8 cellular contexts compared by ENCODE assay signal in genomic region chr16:56450275-56450889, GRCh38. TPM values are rescaled to one million over a fixed set of nuclear protein-coding genes. Genes with fewer than 3 reads are reported as not detected.
A peak's percentile ranks its signal among the peaks of the same experiment; 100 is the strongest.
DNase-seq lines count a peak whose midpoint lies in the region; ATAC-seq and TF ChIP-seq lines count a peak whose summit lies in the region.

No MANE protein-coding gene starts in this region.

- no TSS peak for BruUV-seq in A673 (replicated peaks; lab: Mats Ljungman, UMichigan)

- H3K27me3 Mint-ChIP-seq in activated T-helper 2 cell treated with anti-CD3 and anti-CD28 coated beads, Interferon-gamma antibody, Interleukin-2, Interleukin-4, amounts not matched to agents 10 μg/mL and 5 μg/mL and 100 μg/mL, durations not matched to agents 14 hours and 24 hours and 36 hours (ENCODE audit: low read depth) = no peaks in the 10 kb centered on the region

- CTCF ChIA-PET in A673 (lab: Charles Lee) = no interaction called here

- H3K36me3 ChIP-seq in A673 (ENCODE audit: insufficient read depth, low read length, poor library complexity, severe bottlenecking) (peaks cover 43% of the 10 kb centered on the region), iPS-18a (ENCODE audit: control insufficient read depth, low read depth, low read length) (peaks cover 41% of the 10 kb centered on the region), stomach smooth muscle (ENCODE audit: control insufficient read depth in 2 of 2, insufficient read depth in 2 of 2, low read length in 2 of 2) (peaks cover 8 to 12% of the 10 kb centered on the region in 2 donors)

- peak overlapping the region; percentile 90 for H3K27ac ChIP-seq in A673 (ENCODE audit: low read depth, low read length, poor library complexity, severe bottlenecking)
- H3K27ac ChIP-seq in iPS-18a (ENCODE audit: low read length) = no peak overlapping the region
- H3K27ac ChIP-seq in stomach smooth muscle (ENCODE audit: low read length) = no peak overlapping the region

- POLR2A ChIA-PET in A673 (lab: Charles Lee; ENCODE audit: low non-redundant PET) = no interaction called here

- no peaks in the 10 kb centered on the region for H3K27me3 ChIP-seq in A673 (replicated peaks; ENCODE audit: insufficient read depth, low read depth, low read length, poor library complexity)
- no peaks in the 10 kb centered on the region for H3K27me3 ChIP-seq in iPS-18a (ENCODE audit: control insufficient read depth, insufficient read depth, low read length)
- no peaks in the 10 kb centered on the region for H3K27me3 ChIP-seq in stomach smooth muscle (ENCODE audit: control insufficient read depth in 1 of 2, insufficient read depth in 2 of 2, low read length in 2 of 2)

- peaks cover 75% of the 10 kb centered on the region for H3K36me3 Mint-ChIP-seq in activated T-helper 2 cell treated with anti-CD3 and anti-CD28 coated beads, Interferon-gamma antibody, Interleukin-2, Interleukin-4, amounts not matched to agents 10 μg/mL and 5 μg/mL and 100 μg/mL, durations not matched to agents 14 hours and 24 hours and 36 hours (ENCODE audit: low read depth)

- H3K4me1 ChIP-seq in A673 (ENCODE audit: insufficient read depth, low read length, poor library complexity, severe bottlenecking) (peaks cover 38% of the 10 kb centered on the region), iPS-18a (ENCODE audit: control insufficient read depth, low read depth, low read length) (peaks cover 4% of the 10 kb centered on the region), stomach smooth muscle (ENCODE audit: control insufficient read depth, insufficient read depth, low read length) (peaks cover 12% of the 10 kb centered on the region)

- peaks cover 46% of the 10 kb centered on the region for H3K4me1 Mint-ChIP-seq in activated T-helper 2 cell treated with anti-CD3 and anti-CD28 coated beads, Interferon-gamma antibody, Interleukin-2, Interleukin-4, amounts not matched to agents 10 μg/mL and 5 μg/mL and 100 μg/mL, durations not matched to agents 14 hours and 24 hours and 36 hours (ENCODE audit: low read depth)

- intact Hi-C loops in A673 (cut with micrococcal nuclease; ENCODE audit: unreplicated experiment) = no loop called here
- intact Hi-C loops in activated T-helper 2 cell treated with anti-CD3 and anti-CD28 coated beads, Interferon-gamma antibody, Interleukin-2, Interleukin-4, amounts not matched to agents 10 μg/mL and 5 μg/mL and 100 μg/mL, durations not matched to agents 14 hours and 24 hours and 36 hours (cut with micrococcal nuclease) = loop anchor here (5.0 kb wide), 3 partner anchors 72 to 737 kb away; partner anchors contain the start of genes BBS2, MT1X, PSME3IP1 and RSPRY1

- H3K4me3 Mint-ChIP-seq in activated T-helper 2 cell treated with anti-CD3 and anti-CD28 coated beads, Interferon-gamma antibody, Interleukin-2, Interleukin-4, amounts not matched to agents 10 μg/mL and 5 μg/mL and 100 μg/mL, durations not matched to agents 14 hours and 24 hours and 36 hours (ENCODE audit: low read depth) = peak overlapping the region; percentile 97

- no peak for TF ChIP-seq CTCF in A673 (conservative IDR thresholded peaks at IDR 0.05; ENCODE audit: low read depth, low read length)

- DNase-seq in A673 (ENCODE audit: low spot score) = no peak
- no peak for DNase-seq in activated T-helper 2 cell treated with anti-CD3 and anti-CD28 coated beads, Interferon-gamma antibody, Interleukin-2, Interleukin-4, amounts not matched to agents 10 μg/mL and 5 μg/mL and 100 μg/mL, durations not matched to agents 14 hours and 24 hours and 36 hours (ENCODE audit: low spot score)
- DNase-seq in 8988T = no peak
- no peak for DNase-seq in cerebellar cortex (ENCODE audit: low spot score)

- H3K4me3 ChIP-seq in A673 (ENCODE audit: low read depth, low read length, poor library complexity, severe bottlenecking) (peak overlapping the region; percentile 81), iPS-18a (ENCODE audit: low read length) (peak overlapping the region; percentile 97), stomach smooth muscle (ENCODE audit: low read length in 2 of 2) (peak overlapping the region; percentile 92 to 98)

- peak; percentile 1 for ATAC-seq in GM19438 (IDR thresholded peaks at IDR 0.05; ENCODE audit: low read depth, unreplicated experiment)
- no peak for ATAC-seq in GM21529 (IDR thresholded peaks at IDR 0.05; ENCODE audit: unreplicated experiment)

- no peaks in the 10 kb centered on the region for H3K9me3 ChIP-seq in A673 (ENCODE audit: low read depth, low read length, poor library complexity, severe bottlenecking)
- H3K9me3 ChIP-seq in iPS-18a (ENCODE audit: control insufficient read depth, low read depth, low read length) = no peaks in the 10 kb centered on the region
- H3K9me3 ChIP-seq in stomach smooth muscle (ENCODE audit: control insufficient read depth in 2 of 2, low read length in 2 of 2) = no peaks in the 10 kb centered on the region

- peak overlapping the region; percentile 95 for H3K27ac Mint-ChIP-seq in activated T-helper 2 cell treated with anti-CD3 and anti-CD28 coated beads, Interferon-gamma antibody, Interleukin-2, Interleukin-4, amounts not matched to agents 10 μg/mL and 5 μg/mL and 100 μg/mL, durations not matched to agents 14 hours and 24 hours and 36 hours

- H3K9ac ChIP-seq in iPS-18a (ENCODE audit: low read length) (peak overlapping the region; percentile 87), stomach smooth muscle (ENCODE audit: low read length in 2 of 2) (peak overlapping the region; percentile 87 to 93)

- H3K9me3 Mint-ChIP-seq in activated T-helper 2 cell treated with anti-CD3 and anti-CD28 coated beads, Interferon-gamma antibody, Interleukin-2, Interleukin-4, amounts not matched to agents 10 μg/mL and 5 μg/mL and 100 μg/mL, durations not matched to agents 14 hours and 24 hours and 36 hours = no peaks in the 10 kb centered on the region

RNA-seq across cellular contexts. Expression of gene NUDT21, which starts 0.8 kb away (rescaled TPM):
- total RNA-seq in A673 (2021) = 220 and 231 TPM in 2 replicates
- 307 and 313 TPM in 2 replicates for total RNA-seq in activated T-helper 2 cell treated with anti-CD3 and anti-CD28 coated beads, Interferon-gamma antibody, Interleukin-2, Interleukin-4, amounts not matched to agents 10 μg/mL and 5 μg/mL and 100 μg/mL, durations not matched to agents 14 hours and 24 hours and 36 hours

RNA-seq across cellular contexts. Expression of gene OGFOD1, which starts 1.0 kb away (rescaled TPM):
- 68.4 and 78.1 TPM in 2 replicates for total RNA-seq in A673 (2021)
- total RNA-seq in activated T-helper 2 cell treated with anti-CD3 and anti-CD28 coated beads, Interferon-gamma antibody, Interleukin-2, Interleukin-4, amounts not matched to agents 10 μg/mL and 5 μg/mL and 100 μg/mL, durations not matched to agents 14 hours and 24 hours and 36 hours = 78.0 and 79.7 TPM in 2 replicates

RNA-seq across cellular contexts. Expression of gene AMFR, which starts 25.0 kb away (rescaled TPM):
- total RNA-seq in A673 (2021) = 48.1 and 51.3 TPM in 2 replicates
- total RNA-seq in activated T-helper 2 cell treated with anti-CD3 and anti-CD28 coated beads, Interferon-gamma antibody, Interleukin-2, Interleukin-4, amounts not matched to agents 10 μg/mL and 5 μg/mL and 100 μg/mL, durations not matched to agents 14 hours and 24 hours and 36 hours = 58.8 and 59.8 TPM in 2 replicates
